ENCODE assay signal across 32 cellular contexts in the genomic region with DNA sequence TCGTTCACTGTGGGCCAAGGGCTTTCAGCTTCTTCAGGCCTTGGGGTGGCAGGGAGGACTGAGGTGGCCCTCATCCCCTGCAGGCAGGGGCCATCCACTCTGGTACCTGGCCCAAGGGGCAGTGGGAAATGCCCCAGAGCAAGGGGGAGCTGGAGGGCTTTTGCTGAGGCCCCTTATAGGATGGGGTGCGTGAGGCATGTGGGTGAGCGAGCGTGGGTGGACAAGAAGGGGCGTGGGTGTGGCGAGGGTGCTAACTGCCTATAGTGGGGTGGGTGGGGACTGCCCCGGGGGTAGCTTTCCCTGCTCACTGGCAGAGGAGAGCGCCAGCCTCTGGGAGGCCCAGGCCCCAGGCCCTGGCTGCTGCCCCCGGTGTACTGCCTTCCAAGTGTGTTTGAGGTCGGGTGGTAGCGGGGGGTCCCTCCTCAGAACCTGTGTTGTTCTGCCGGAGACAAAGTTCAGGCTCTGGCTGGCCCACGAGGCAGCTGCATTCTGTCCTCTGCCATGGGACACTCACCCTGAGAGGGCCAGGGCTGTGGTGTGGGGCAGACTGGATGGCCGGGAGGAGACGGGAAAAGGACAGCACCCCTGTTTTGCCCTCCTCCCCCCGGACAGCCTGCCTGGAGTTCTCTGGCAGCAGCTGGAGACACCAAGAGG. TPM values are rescaled to one million over a fixed set of nuclear protein-coding genes. Genes with fewer than 3 reads are reported as not detected.
"Had no signal": no experiment of that assay in that cellular context is flagged by ENCODE, and none has a peak within 500 bp of the region (broad histone marks: within the 10 kb centered on the region; RNA-seq: fewer than 3 reads in every experiment).

No MANE protein-coding gene starts in this region.

- H3K36me3 Mint-ChIP-seq: activated CD8-positive, alpha-beta memory T cell treated with anti-CD3 and anti-CD28 coated beads, Interleukin-2, amount 10 ng/mL, durations not matched to agents 7 days and 5 days; activated naive CD8-positive, alpha-beta T cell; T-cell had no signal

- H3K4me3 Mint-ChIP-seq: activated B cell treated with CpG ODN at 0.5 μM for 24 hours; activated CD4-positive, alpha-beta T cell treated with anti-CD3 and anti-CD28 coated beads, Interleukin-2, amount 10 ng/mL, durations not matched to agents 24 days and 14 days; activated CD8-positive, alpha-beta memory T cell treated with anti-CD3 and anti-CD28 coated beads, Interleukin-2, amount 10 ng/mL, durations not matched to agents 7 days and 5 days; activated naive CD4-positive, alpha-beta T cell treated with anti-CD3 and anti-CD28 coated beads for 36 hours; activated naive CD8-positive, alpha-beta T cell; activated T-helper 17 cell treated with anti-CD3 and anti-CD28 coated beads, Interleukin-2, amount 50 U/mL, for 72 hours; T-cell had no signal

- H3K27ac Mint-ChIP-seq: activated B cell treated with CpG ODN at 0.5 μM for 24 hours; activated CD4-positive, alpha-beta T cell treated with anti-CD3 and anti-CD28 coated beads, Interleukin-2, amount 10 ng/mL, durations not matched to agents 24 days and 14 days; activated CD8-positive, alpha-beta memory T cell treated with anti-CD3 and anti-CD28 coated beads, Interleukin-2, amount 10 ng/mL, durations not matched to agents 7 days and 5 days; activated naive CD4-positive, alpha-beta T cell treated with anti-CD3 and anti-CD28 coated beads for 36 hours; activated naive CD8-positive, alpha-beta T cell; activated T-helper 17 cell treated with anti-CD3 and anti-CD28 coated beads, Interleukin-2, amount 50 U/mL, for 72 hours; T-cell had no signal

- FAIRE-seq: TTC549 had no signal

- DNase-seq: activated B cell treated with CpG ODN at 0.5 μM for 24 hours; activated CD4-positive, alpha-beta T cell treated with anti-CD3 and anti-CD28 coated beads for 1 hour; activated CD4-positive, alpha-beta T cell treated with anti-CD3 and anti-CD28 coated beads, Interleukin-2, amount 10 ng/mL, durations not matched to agents 24 days and 14 days; activated CD4-positive, alpha-beta T cell treated with anti-CD3 and anti-CD28 coated beads, Interleukin-2, amount 50 U/mL, for 48 hours; activated CD8-positive, alpha-beta memory T cell treated with anti-CD3 and anti-CD28 coated beads, Interleukin-2, amount 10 ng/mL, durations not matched to agents 7 days and 5 days; activated gamma-delta T cell; activated naive CD4-positive, alpha-beta T cell treated with anti-CD3 and anti-CD28 coated beads for 36 hours; activated T-cell treated with anti-CD3 and anti-CD28 coated beads, Interleukin-2, amount 50 U/mL, for 48 hours; anterior cingulate cortex; central memory CD4-positive, alpha-beta T cell; Karpas-422; MM.1S; NCI-H1105; NCI-H1436; NCI-H1694 treated with DMSO at 0.1 percent for 48 hours; NCI-H2029 treated with DMSO at 0.1 percent for 48 hours; NCI-H345; NCI-H510A; NCI-H526 treated with DMSO at 0.1 percent for 48 hours; NCI-H82; RPMI8226; T-cell; T-helper 2 cell; T1000 had no signal

- H3K36me3 ChIP-seq: breast epithelium had no signal

- H3K9me3 Mint-ChIP-seq: activated B cell treated with CpG ODN at 0.5 μM for 24 hours; activated CD4-positive, alpha-beta T cell treated with anti-CD3 and anti-CD28 coated beads, Interleukin-2, amount 10 ng/mL, durations not matched to agents 24 days and 14 days; activated naive CD4-positive, alpha-beta T cell treated with anti-CD3 and anti-CD28 coated beads for 36 hours; activated T-helper 17 cell treated with anti-CD3 and anti-CD28 coated beads, Interleukin-2, amount 50 U/mL, for 72 hours; T-cell had no signal

- H3K27ac ChIP-seq: breast epithelium, SK-N-MC had no signal

- ATAC-seq: activated CD8-positive, alpha-beta memory T cell treated with anti-CD3 and anti-CD28 coated beads, Interleukin-2, amount 10 ng/mL, durations not matched to agents 7 days and 5 days; activated T-helper 17 cell treated with anti-CD3 and anti-CD28 coated beads, Interleukin-2, amount 50 U/mL, for 72 hours; Panc1; Right ventricle myocardium inferior; T-cell had no signal

- H3K9me3 ChIP-seq: breast epithelium had no signal

- H3K4me3 ChIP-seq: breast epithelium, SK-N-MC had no signal

- H3K4me1 Mint-ChIP-seq: activated T-helper 17 cell treated with anti-CD3 and anti-CD28 coated beads, Interleukin-2, amount 50 U/mL, for 72 hours had no signal

RNA-seq across cellular contexts. Expression of a gene that starts 3.4 kb away (rescaled TPM):
- total RNA-seq: activated B cell treated with CpG ODN at 0.5 μM for 24 hours; activated CD4-positive, alpha-beta T cell treated with anti-CD3 and anti-CD28 coated beads, Interleukin-2, amount 10 ng/mL, durations not matched to agents 24 days and 14 days; activated CD8-positive, alpha-beta memory T cell treated with anti-CD3 and anti-CD28 coated beads, Interleukin-2, amount 10 ng/mL, durations not matched to agents 7 days and 5 days; activated T-helper 17 cell treated with anti-CD3 and anti-CD28 coated beads, Interleukin-2, amount 50 U/mL, for 72 hours; breast epithelium; OCI-LY7; T-cell had no signal
